ENCODE assay signal across 1 cellular context in the genomic region with DNA sequence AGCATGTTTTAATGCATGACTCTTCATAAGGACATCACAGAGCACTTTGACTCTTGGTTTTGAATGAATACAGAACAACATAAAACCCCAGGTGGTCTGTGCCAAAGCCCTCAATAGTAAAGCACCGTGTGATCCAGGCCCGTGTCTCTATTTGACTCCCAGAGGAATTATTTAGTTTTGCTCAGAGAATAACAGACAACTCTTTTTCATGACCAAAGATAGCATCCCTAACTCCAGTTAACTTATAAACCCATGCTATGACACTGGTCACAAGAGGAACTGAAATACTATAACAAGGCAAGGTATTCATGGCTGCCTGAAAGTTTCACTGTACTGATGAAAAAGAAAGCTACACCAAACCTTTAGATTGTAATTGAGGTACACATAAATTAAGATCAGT.
TF ChIP-seq lines count a peak whose summit lies in the region.

No MANE protein-coding gene starts in this region.

TF ChIP-seq in GM12878, 131 proteins besides CTCF, POLR2A, EP300 and RAD21 (continued from another document and continues in another):
- TF ChIP-seq, protein P1, sequence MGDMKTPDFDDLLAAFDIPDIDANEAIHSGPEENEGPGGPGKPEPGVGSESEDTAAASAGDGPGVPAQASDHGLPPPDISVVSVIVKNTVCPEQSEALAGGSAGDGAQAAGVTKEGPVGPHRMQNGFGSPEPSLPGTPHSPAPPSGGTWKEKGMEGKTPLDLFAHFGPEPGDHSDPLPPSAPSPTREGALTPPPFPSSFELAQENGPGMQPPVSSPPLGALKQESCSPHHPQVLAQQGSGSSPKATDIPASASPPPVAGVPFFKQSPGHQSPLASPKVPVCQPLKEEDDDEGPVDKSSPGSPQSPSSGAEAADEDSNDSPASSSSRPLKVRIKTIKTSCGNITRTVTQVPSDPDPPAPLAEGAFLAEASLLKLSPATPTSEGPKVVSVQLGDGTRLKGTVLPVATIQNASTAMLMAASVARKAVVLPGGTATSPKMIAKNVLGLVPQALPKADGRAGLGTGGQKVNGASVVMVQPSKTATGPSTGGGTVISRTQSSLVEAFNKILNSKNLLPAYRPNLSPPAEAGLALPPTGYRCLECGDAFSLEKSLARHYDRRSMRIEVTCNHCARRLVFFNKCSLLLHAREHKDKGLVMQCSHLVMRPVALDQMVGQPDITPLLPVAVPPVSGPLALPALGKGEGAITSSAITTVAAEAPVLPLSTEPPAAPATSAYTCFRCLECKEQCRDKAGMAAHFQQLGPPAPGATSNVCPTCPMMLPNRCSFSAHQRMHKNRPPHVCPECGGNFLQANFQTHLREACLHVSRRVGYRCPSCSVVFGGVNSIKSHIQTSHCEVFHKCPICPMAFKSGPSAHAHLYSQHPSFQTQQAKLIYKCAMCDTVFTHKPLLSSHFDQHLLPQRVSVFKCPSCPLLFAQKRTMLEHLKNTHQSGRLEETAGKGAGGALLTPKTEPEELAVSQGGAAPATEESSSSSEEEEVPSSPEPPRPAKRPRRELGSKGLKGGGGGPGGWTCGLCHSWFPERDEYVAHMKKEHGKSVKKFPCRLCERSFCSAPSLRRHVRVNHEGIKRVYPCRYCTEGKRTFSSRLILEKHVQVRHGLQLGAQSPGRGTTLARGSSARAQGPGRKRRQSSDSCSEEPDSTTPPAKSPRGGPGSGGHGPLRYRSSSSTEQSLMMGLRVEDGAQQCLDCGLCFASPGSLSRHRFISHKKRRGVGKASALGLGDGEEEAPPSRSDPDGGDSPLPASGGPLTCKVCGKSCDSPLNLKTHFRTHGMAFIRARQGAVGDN (IDR thresholded peaks at IDR 0.05), result peak; percentile 79
- no peak for TF ChIP-seq HDAC2 (IDR thresholded peaks at IDR 0.05)
- TF ChIP-seq, protein P2, sequence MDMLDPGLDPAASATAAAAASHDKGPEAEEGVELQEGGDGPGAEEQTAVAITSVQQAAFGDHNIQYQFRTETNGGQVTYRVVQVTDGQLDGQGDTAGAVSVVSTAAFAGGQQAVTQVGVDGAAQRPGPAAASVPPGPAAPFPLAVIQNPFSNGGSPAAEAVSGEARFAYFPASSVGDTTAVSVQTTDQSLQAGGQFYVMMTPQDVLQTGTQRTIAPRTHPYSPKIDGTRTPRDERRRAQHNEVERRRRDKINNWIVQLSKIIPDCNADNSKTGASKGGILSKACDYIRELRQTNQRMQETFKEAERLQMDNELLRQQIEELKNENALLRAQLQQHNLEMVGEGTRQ (IDR thresholded peaks at IDR 0.05; ENCODE audit: borderline replicate concordance, low read depth, low read length), result no peak
- no peak for TF ChIP-seq RFX5 (IDR thresholded peaks at IDR 0.05; ENCODE audit: low read depth, low read length)
- TF ChIP-seq EGR1 (IDR thresholded peaks at IDR 0.05; ENCODE audit: borderline replicate concordance in 1 of 2, low read depth in 2 of 2, low read length in 2 of 2), result no peak
- no peak for TF ChIP-seq KAT2A (conservative IDR thresholded peaks at IDR 0.05; ENCODE audit: control insufficient read depth, low read depth, low read length)
- no peak for TF ChIP-seq SUZ12 (IDR thresholded peaks at IDR 0.05; ENCODE audit: unreplicated experiment)
- TF ChIP-seq HDAC6 (IDR thresholded peaks at IDR 0.05; ENCODE audit: unreplicated experiment), result no peak
- TF ChIP-seq, protein P3, sequence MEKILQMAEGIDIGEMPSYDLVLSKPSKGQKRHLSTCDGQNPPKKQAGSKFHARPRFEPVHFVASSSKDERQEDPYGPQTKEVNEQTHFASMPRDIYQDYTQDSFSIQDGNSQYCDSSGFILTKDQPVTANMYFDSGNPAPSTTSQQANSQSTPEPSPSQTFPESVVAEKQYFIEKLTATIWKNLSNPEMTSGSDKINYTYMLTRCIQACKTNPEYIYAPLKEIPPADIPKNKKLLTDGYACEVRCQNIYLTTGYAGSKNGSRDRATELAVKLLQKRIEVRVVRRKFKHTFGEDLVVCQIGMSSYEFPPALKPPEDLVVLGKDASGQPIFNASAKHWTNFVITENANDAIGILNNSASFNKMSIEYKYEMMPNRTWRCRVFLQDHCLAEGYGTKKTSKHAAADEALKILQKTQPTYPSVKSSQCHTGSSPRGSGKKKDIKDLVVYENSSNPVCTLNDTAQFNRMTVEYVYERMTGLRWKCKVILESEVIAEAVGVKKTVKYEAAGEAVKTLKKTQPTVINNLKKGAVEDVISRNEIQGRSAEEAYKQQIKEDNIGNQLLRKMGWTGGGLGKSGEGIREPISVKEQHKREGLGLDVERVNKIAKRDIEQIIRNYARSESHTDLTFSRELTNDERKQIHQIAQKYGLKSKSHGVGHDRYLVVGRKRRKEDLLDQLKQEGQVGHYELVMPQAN (conservative IDR thresholded peaks at IDR 0.05), result no peak
- TF ChIP-seq JUNB (IDR thresholded peaks at IDR 0.05), result no peak
- TF ChIP-seq, protein P4, sequence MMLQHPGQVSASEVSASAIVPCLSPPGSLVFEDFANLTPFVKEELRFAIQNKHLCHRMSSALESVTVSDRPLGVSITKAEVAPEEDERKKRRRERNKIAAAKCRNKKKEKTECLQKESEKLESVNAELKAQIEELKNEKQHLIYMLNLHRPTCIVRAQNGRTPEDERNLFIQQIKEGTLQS (IDR thresholded peaks at IDR 0.05; ENCODE audit: borderline replicate concordance, extremely low read depth, low read depth, low read length), result no peak
- TF ChIP-seq, protein P5, sequence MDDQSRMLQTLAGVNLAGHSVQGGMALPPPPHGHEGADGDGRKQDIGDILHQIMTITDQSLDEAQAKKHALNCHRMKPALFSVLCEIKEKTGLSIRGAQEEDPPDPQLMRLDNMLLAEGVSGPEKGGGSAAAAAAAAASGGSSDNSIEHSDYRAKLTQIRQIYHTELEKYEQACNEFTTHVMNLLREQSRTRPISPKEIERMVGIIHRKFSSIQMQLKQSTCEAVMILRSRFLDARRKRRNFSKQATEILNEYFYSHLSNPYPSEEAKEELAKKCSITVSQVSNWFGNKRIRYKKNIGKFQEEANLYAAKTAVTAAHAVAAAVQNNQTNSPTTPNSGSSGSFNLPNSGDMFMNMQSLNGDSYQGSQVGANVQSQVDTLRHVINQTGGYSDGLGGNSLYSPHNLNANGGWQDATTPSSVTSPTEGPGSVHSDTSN (IDR thresholded peaks at IDR 0.05; ENCODE audit: insufficient replicate concordance, low read depth, low read length), result no peak
- no peak for TF ChIP-seq ZSCAN29 (IDR thresholded peaks at IDR 0.05)
- no peak for TF ChIP-seq CEBPB (IDR thresholded peaks at IDR 0.05; ENCODE audit: borderline replicate concordance in 1 of 2, low read depth in 2 of 2, low read length in 2 of 2)
- no peak; the same call in 1 of the 2 replicates for TF ChIP-seq TBL1XR1 (IDR thresholded peaks at IDR 0.05; ENCODE audit: low read depth, low read length)
- peak; percentile 80 for TF ChIP-seq GATAD2B (conservative IDR thresholded peaks at IDR 0.05; ENCODE audit: low read depth)
- TF ChIP-seq, protein P6, sequence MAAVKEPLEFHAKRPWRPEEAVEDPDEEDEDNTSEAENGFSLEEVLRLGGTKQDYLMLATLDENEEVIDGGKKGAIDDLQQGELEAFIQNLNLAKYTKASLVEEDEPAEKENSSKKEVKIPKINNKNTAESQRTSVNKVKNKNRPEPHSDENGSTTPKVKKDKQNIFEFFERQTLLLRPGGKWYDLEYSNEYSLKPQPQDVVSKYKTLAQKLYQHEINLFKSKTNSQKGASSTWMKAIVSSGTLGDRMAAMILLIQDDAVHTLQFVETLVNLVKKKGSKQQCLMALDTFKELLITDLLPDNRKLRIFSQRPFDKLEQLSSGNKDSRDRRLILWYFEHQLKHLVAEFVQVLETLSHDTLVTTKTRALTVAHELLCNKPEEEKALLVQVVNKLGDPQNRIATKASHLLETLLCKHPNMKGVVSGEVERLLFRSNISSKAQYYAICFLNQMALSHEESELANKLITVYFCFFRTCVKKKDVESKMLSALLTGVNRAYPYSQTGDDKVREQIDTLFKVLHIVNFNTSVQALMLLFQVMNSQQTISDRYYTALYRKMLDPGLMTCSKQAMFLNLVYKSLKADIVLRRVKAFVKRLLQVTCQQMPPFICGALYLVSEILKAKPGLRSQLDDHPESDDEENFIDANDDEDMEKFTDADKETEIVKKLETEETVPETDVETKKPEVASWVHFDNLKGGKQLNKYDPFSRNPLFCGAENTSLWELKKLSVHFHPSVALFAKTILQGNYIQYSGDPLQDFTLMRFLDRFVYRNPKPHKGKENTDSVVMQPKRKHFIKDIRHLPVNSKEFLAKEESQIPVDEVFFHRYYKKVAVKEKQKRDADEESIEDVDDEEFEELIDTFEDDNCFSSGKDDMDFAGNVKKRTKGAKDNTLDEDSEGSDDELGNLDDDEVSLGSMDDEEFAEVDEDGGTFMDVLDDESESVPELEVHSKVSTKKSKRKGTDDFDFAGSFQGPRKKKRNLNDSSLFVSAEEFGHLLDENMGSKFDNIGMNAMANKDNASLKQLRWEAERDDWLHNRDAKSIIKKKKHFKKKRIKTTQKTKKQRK (IDR thresholded peaks at IDR 0.05; ENCODE audit: low read depth, low read length), result no peak
- TF ChIP-seq DPF2 (IDR thresholded peaks at IDR 0.05), result peak; percentile 50; the same call in 1 of the 2 replicates
- TF ChIP-seq, protein P7, sequence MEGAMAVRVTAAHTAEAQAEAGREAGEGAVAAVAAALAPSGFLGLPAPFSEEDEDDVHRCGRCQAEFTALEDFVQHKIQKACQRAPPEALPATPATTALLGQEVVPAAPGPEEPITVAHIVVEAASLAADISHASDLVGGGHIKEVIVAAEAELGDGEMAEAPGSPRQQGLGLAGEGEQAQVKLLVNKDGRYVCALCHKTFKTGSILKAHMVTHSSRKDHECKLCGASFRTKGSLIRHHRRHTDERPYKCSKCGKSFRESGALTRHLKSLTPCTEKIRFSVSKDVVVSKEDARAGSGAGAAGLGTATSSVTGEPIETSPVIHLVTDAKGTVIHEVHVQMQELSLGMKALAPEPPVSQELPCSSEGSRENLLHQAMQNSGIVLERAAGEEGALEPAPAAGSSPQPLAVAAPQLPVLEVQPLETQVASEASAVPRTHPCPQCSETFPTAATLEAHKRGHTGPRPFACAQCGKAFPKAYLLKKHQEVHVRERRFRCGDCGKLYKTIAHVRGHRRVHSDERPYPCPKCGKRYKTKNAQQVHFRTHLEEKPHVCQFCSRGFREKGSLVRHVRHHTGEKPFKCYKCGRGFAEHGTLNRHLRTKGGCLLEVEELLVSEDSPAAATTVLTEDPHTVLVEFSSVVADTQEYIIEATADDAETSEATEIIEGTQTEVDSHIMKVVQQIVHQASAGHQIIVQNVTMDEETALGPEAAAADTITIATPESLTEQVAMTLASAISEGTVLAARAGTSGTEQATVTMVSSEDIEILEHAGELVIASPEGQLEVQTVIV (IDR thresholded peaks at IDR 0.05; ENCODE audit: borderline replicate concordance, partially characterized antibody), result no peak
- TF ChIP-seq, protein P8, sequence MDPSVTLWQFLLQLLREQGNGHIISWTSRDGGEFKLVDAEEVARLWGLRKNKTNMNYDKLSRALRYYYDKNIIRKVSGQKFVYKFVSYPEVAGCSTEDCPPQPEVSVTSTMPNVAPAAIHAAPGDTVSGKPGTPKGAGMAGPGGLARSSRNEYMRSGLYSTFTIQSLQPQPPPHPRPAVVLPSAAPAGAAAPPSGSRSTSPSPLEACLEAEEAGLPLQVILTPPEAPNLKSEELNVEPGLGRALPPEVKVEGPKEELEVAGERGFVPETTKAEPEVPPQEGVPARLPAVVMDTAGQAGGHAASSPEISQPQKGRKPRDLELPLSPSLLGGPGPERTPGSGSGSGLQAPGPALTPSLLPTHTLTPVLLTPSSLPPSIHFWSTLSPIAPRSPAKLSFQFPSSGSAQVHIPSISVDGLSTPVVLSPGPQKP (IDR thresholded peaks at IDR 0.05; ENCODE audit: low read depth, low read length), result no peak
- no peak for TF ChIP-seq ZNF622 (IDR thresholded peaks at IDR 0.05)
- no peak for TF ChIP-seq WRNIP1 (IDR thresholded peaks at IDR 0.05; ENCODE audit: borderline replicate concordance, low read depth, low read length)
- TF ChIP-seq NFYA (IDR thresholded peaks at IDR 0.05; ENCODE audit: borderline replicate concordance, low read depth, low read length), result no peak
- no peak for TF ChIP-seq SMARCA5 (IDR thresholded peaks at IDR 0.05)
- peak; percentile 59; the same call in 1 of the 2 replicates for TF ChIP-seq ATF7 (IDR thresholded peaks at IDR 0.05; ENCODE audit: low read depth)
- TF ChIP-seq FOXM1 (IDR thresholded peaks at IDR 0.05; ENCODE audit: low read depth, low read length), result no peak
- no peak; the same call in 1 of the 2 replicates for TF ChIP-seq ZNF207 (IDR thresholded peaks at IDR 0.05; ENCODE audit: borderline replicate concordance)
- TF ChIP-seq, protein P9, sequence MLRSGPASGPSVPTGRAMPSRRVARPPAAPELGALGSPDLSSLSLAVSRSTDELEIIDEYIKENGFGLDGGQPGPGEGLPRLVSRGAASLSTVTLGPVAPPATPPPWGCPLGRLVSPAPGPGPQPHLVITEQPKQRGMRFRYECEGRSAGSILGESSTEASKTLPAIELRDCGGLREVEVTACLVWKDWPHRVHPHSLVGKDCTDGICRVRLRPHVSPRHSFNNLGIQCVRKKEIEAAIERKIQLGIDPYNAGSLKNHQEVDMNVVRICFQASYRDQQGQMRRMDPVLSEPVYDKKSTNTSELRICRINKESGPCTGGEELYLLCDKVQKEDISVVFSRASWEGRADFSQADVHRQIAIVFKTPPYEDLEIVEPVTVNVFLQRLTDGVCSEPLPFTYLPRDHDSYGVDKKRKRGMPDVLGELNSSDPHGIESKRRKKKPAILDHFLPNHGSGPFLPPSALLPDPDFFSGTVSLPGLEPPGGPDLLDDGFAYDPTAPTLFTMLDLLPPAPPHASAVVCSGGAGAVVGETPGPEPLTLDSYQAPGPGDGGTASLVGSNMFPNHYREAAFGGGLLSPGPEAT (IDR thresholded peaks at IDR 0.05; ENCODE audit: low read depth), result peak; percentile 63; the same call in 1 of the 2 replicates
- no peak for TF ChIP-seq RELA (IDR thresholded peaks at IDR 0.05; ENCODE audit: borderline replicate concordance, partially characterized antibody)
- TF ChIP-seq PAX5 (IDR thresholded peaks at IDR 0.05; ENCODE audit: borderline replicate concordance, low read depth, low read length), result no peak
- TF ChIP-seq PAX8 (IDR thresholded peaks at IDR 0.05), result no peak
- TF ChIP-seq KLF5 (IDR thresholded peaks at IDR 0.05; ENCODE audit: partially characterized antibody), result no peak
- TF ChIP-seq POLR2AphosphoS2 (IDR thresholded peaks at IDR 0.05; ENCODE audit: low read depth, low read length), result no peak
- TF ChIP-seq TCF3 (IDR thresholded peaks at IDR 0.05; ENCODE audit: borderline replicate concordance, insufficient read depth, low read depth, low read length), result no peak
- TF ChIP-seq NRF1 (conservative IDR thresholded peaks at IDR 0.05; ENCODE audit: low read depth, low read length), result no peak
